ENCODE assay signal across 19 cellular contexts in the genomic region with DNA sequence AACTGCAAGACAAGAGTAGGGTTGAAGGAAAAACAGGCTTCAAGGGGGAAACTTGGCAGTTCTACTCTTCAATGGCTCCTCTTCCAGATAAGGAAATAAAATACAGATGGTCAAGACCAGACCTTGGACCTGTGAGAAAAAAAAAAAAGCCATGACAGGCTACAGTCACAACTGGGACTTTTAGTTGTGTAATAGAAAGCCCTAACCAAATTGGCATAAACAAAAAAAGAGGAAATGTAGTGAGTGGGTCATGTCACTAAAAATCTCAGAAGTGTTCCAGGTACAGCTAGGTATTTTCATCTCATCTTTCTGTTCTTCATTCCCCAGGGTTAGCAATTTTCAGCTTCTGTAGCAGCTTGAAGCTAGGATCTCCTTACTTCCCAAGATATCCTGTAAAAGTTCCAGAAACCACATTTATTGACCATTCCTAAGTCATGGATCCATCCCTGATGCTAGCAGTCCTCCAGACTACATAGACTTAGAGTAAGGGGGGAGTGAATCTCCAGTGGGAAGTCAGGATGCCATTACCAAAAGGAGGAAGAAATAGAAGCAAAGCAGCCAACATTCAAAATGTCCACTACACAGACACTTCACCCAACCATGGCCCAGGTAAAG.
"Had no signal": no experiment of that assay in that cellular context is flagged by ENCODE, and none has a peak within 500 bp of the region (broad histone marks: within the 10 kb centered on the region; RNA-seq: fewer than 3 reads in every experiment).

No MANE protein-coding gene starts in this region.

- H3K27ac ChIP-seq: lower lobe of right lung, thyroid gland had no signal

- H3K27me3 ChIP-seq: thyroid gland had no signal

- H3K4me3 ChIP-seq: lower lobe of right lung, spleen, thyroid gland had no signal

- ATAC-seq: activated CD4-positive, alpha-beta T cell treated with anti-CD3 and anti-CD28 coated beads for 36 hours; activated CD8-positive, alpha-beta memory T cell treated with anti-CD3 and anti-CD28 coated beads, Interleukin-2, amount 10 ng/mL, durations not matched to agents 7 days and 5 days; activated T-helper 17 cell treated with anti-CD3 and anti-CD28 coated beads, Interleukin-2, amount 50 U/mL, for 72 hours; effector memory CD8-positive, alpha-beta T cell; left colon; lower lobe of right lung had no signal

- H3K36me3 ChIP-seq: lower lobe of right lung, spleen, thyroid gland had no signal

- H3K4me1 ChIP-seq: lower lobe of right lung, spleen, thyroid gland had no signal

- H3K9me3 ChIP-seq: lower lobe of right lung, spleen, thyroid gland had no signal

- DNase-seq: activated CD4-positive, alpha-beta T cell treated with anti-CD3 and anti-CD28 coated beads for 36 hours; activated CD4-positive, alpha-beta T cell treated with anti-CD3 and anti-CD28 coated beads, Interleukin-2, amount 50 U/mL, for 48 hours; activated CD8-positive, alpha-beta memory T cell treated with anti-CD3 and anti-CD28 coated beads, Interleukin-2, amount 10 ng/mL, durations not matched to agents 7 days and 5 days; activated naive CD4-positive, alpha-beta T cell; activated naive CD8-positive, alpha-beta T cell treated with anti-CD3 and anti-CD28 coated beads, Interleukin-2, amount 10 ng/mL, durations not matched to agents 7 days and 5 days; amygdala; dermis blood vessel endothelial cell; effector memory CD8-positive, alpha-beta T cell; hippocampal formation; islet precursor cell; left colon; lower lobe of right lung; nephron progenitor cell; occipital lobe; retina; spleen; stimulated activated naive CD4-positive, alpha-beta T cell treated with Interleukin-2 at 50 U/mL for 16 hours; thyroid gland had no signal
